1 cellular context compared by ENCODE assay signal in genomic region chr12:124520896-124521295, GRCh38.
TF ChIP-seq lines count a peak whose summit lies in the region.

No MANE protein-coding gene starts in this region.

TF ChIP-seq in A549, 52 proteins besides CTCF, POLR2A, EP300 and RAD21 (continued from another document):
- no peak for TF ChIP-seq NPAS2 (CRISPR knock-in tag; IDR thresholded peaks at IDR 0.05; ENCODE audit: borderline replicate concordance)
- TF ChIP-seq PBX3 (IDR thresholded peaks at IDR 0.05), result no peak
- no peak for TF ChIP-seq CHD4 (IDR thresholded peaks at IDR 0.05; ENCODE audit: borderline replicate concordance)
- no peak for TF ChIP-seq HMGXB4 (CRISPR knock-in tag; IDR thresholded peaks at IDR 0.05; ENCODE audit: borderline replicate concordance)
